ENCODE assay signal across 16 cellular contexts in genomic region chr15:23569513-23569912, GRCh38. TPM values are rescaled to one million over a fixed set of nuclear protein-coding genes. Genes with fewer than 3 reads are reported as not detected.
A peak's percentile ranks its signal among the peaks of the same experiment; 100 is the strongest.
DNase-seq lines count a peak whose midpoint lies in the region; ATAC-seq and TF ChIP-seq lines count a peak whose summit lies in the region.
"Had no signal": no experiment of that assay in that cellular context is flagged by ENCODE, and none has a peak within 500 bp of the region (broad histone marks: within the 10 kb centered on the region; RNA-seq: fewer than 3 reads in every experiment).

No MANE protein-coding gene starts in this region.

- CTCF ChIA-PET in HCT116 (lab: Charles Lee), result no interaction called here
- CTCF ChIA-PET in PC-9 (lab: Charles Lee), result no interaction called here

- BruUV-seq in HCT116 (replicated peaks; lab: Mats Ljungman, UMichigan), result no TSS peak
- BruUV-seq in PC-9 (replicated peaks; lab: Mats Ljungman, UMichigan), result no TSS peak

- H3K36me3 ChIP-seq in HCT116 (ENCODE audit: control insufficient read depth in 1 of 2, insufficient read depth in 2 of 2, low read length in 2 of 2) (peaks cover 4 to 12% of the 10 kb centered on the region in 2 experiments; a peak in 3 of 4 replicates), PC-9 (ENCODE audit: low read depth) (0 out of 2 replicates have a peak, but pooled peaks cover 6% of the 10 kb centered on the region), iPS-20b (ENCODE audit: insufficient read depth, low read depth, low read length) (no peaks in the 10 kb centered on the region), GM23338 (ENCODE audit: insufficient read depth) (no peaks in the 10 kb centered on the region)
- H3K36me3 ChIP-seq: BLaER1 had no signal

- H3K4me2 ChIP-seq in HCT116 (ENCODE audit: low read length) (peak overlapping the region; percentile 2; the same call in 1 of the 2 replicates), PC-9 (peak overlapping the region; percentile 46), GM23338 (no peak overlapping the region)
- H3K4me2 ChIP-seq: BLaER1, KMS-11, SK-N-SH had no signal

- H3K27ac Mint-ChIP-seq in progenitor cell of endocrine pancreas (peak overlapping the region; percentile 91), GM23338 (no peak overlapping the region; the same call in 1 of the 2 replicates)
- H3K27ac Mint-ChIP-seq: CD8-positive, alpha-beta memory T cell had no signal

- no peaks in the 10 kb centered on the region for H3K9me3 ChIP-seq in HCT116 (ENCODE audit: control insufficient read depth in 1 of 2, insufficient read depth in 1 of 2, low read depth in 1 of 2, low read length in 2 of 2)
- H3K9me3 ChIP-seq in PC-9 (ENCODE audit: insufficient read depth, low read depth), result no peaks in the 10 kb centered on the region
- peaks cover 60% of the 10 kb centered on the region for H3K9me3 ChIP-seq in iPS-20b (ENCODE audit: insufficient read depth, low read depth, low read length)
- H3K9me3 ChIP-seq: BLaER1, SK-N-SH had no signal

- H3K9ac ChIP-seq in HCT116 (ENCODE audit: low read length) (no peak overlapping the region), iPS-20b (ENCODE audit: low read depth, low read length) (no peak overlapping the region)
- H3K9ac ChIP-seq: BLaER1, KMS-11, SK-N-SH had no signal

- ATAC-seq in HCT116 (no peak), GM18909 (IDR thresholded peaks at IDR 0.05; ENCODE audit: poor library complexity, unreplicated experiment) (no peak), HG02763 (IDR thresholded peaks at IDR 0.05; ENCODE audit: unreplicated experiment) (no peak), GM23338 (no peak), HG03521 (IDR thresholded peaks at IDR 0.05; ENCODE audit: unreplicated experiment) (no peak)
- ATAC-seq: Panc1, Right ventricle myocardium inferior had no signal

- no peak overlapping the region for H3K4me3 ChIP-seq in HCT116 (replicated peaks in 1 of 2; ENCODE audit: low read depth in 1 of 2, low read length in 2 of 2)
- no peak overlapping the region for H3K4me3 ChIP-seq in PC-9
- H3K4me3 ChIP-seq in iPS-20b (ENCODE audit: low read length), result 0 out of 2 replicates have a peak overlapping the region, but pooled peaks have one; percentile 0
- no peak overlapping the region for H3K4me3 ChIP-seq in GM23338
- H3K4me3 ChIP-seq: BLaER1 had no signal

- H3K27me3 Mint-ChIP-seq in progenitor cell of endocrine pancreas, result no peaks in the 10 kb centered on the region
- H3K27me3 Mint-ChIP-seq in GM23338 (ENCODE audit: insufficient read depth, low read depth, poor library complexity), result peaks cover 1% of the 10 kb centered on the region
- H3K27me3 Mint-ChIP-seq: CD8-positive, alpha-beta memory T cell had no signal

- no peak overlapping the region for H3K27ac ChIP-seq in HCT116 (ENCODE audit: low read depth, low read length)
- H3K27ac ChIP-seq in PC-9, result peak overlapping the region; percentile 65; the same call in 1 of the 2 replicates
- H3K27ac ChIP-seq in iPS-20b (ENCODE audit: low read length), result no peak overlapping the region
- H3K27ac ChIP-seq in GM23338 (ENCODE audit: low read depth), result no peak overlapping the region
- H3K27ac ChIP-seq: BLaER1, KMS-11 had no signal

- no peak for TF ChIP-seq CTCF in HCT116 (IDR thresholded peaks at IDR 0.05 in 2 of 3, conservative IDR thresholded peaks at IDR 0.05 in 1 of 3; ENCODE audit: borderline replicate concordance in 1 of 3, insufficient read depth in 1 of 3, low read depth in 2 of 3, low read length in 2 of 3)
- TF ChIP-seq CTCF in PC-9 (conservative IDR thresholded peaks at IDR 0.05), result no peak
- TF ChIP-seq CTCF in progenitor cell of endocrine pancreas (IDR thresholded peaks at IDR 0.05; ENCODE audit: unreplicated experiment), result no peak
- TF ChIP-seq CTCF in GM23338 (conservative IDR thresholded peaks at IDR 0.05; ENCODE audit: low read depth in 2 of 2), result no peak

- H4K20me1 ChIP-seq in HCT116 (ENCODE audit: insufficient read depth) (no peaks in the 10 kb centered on the region), PC-9 (ENCODE audit: insufficient read depth) (peaks cover 29% of the 10 kb centered on the region), GM23338 (replicated peaks; ENCODE audit: insufficient read depth) (no peaks in the 10 kb centered on the region)
- H4K20me1 ChIP-seq: BLaER1 had no signal

- H3K27me3 ChIP-seq in HCT116 (ENCODE audit: insufficient read depth, low read length), result no peaks in the 10 kb centered on the region
- no peaks in the 10 kb centered on the region for H3K27me3 ChIP-seq in PC-9 (ENCODE audit: insufficient read depth, low read depth)
- no peaks in the 10 kb centered on the region for H3K27me3 ChIP-seq in iPS-20b (ENCODE audit: insufficient read depth, low read length)
- H3K27me3 ChIP-seq in GM23338 (ENCODE audit: insufficient read depth), result no peaks in the 10 kb centered on the region
- H3K27me3 ChIP-seq: BLaER1 had no signal

- TF ChIP-seq POLR2A in HCT116 (IDR thresholded peaks at IDR 0.05; ENCODE audit: borderline replicate concordance, extremely low read depth, insufficient read depth, insufficient read length), result no peak

- intact Hi-C loops in HCT116 (cut with micrococcal nuclease), result no loop called here
- intact Hi-C loops in PC-9 (cut with micrococcal nuclease; ENCODE audit: unreplicated experiment), result no loop called here

- H3K4me1 Mint-ChIP-seq in progenitor cell of endocrine pancreas (ENCODE audit: low read depth) (peaks cover 22% of the 10 kb centered on the region), GM23338 (peaks cover 4% of the 10 kb centered on the region; the same call in 1 of the 3 replicates)
- H3K4me1 Mint-ChIP-seq: CD8-positive, alpha-beta memory T cell had no signal

- RAD21 ChIA-PET in HCT116 (lab: Charles Lee; ENCODE audit: low non-redundant PET in 1 of 2, low total read pairs in 2 of 2, uncharacterized antibody in 2 of 2, unreplicated experiment in 2 of 2), result no interaction called here

- H3F3A ChIP-seq in PC-9 (ENCODE audit: insufficient read depth, low read depth), result peaks cover 20% of the 10 kb centered on the region; the same call in 1 of the 2 replicates
- H3F3A ChIP-seq in GM23338 (replicated peaks; ENCODE audit: low read depth), result no peaks in the 10 kb centered on the region

- TF ChIP-seq RAD21 in HCT116 (IDR thresholded peaks at IDR 0.05; ENCODE audit: low read depth), result no peak

- H3K36me3 Mint-ChIP-seq in progenitor cell of endocrine pancreas (ENCODE audit: insufficient read depth) (peaks cover 10% of the 10 kb centered on the region), GM23338 (ENCODE audit: low read depth) (peaks cover 24% of the 10 kb centered on the region)
- H3K36me3 Mint-ChIP-seq: CD8-positive, alpha-beta memory T cell had no signal

- H3K9me2 ChIP-seq in HCT116 (ENCODE audit: insufficient read depth) (no peaks in the 10 kb centered on the region), PC-9 (ENCODE audit: insufficient read depth) (no peaks in the 10 kb centered on the region), GM23338 (ENCODE audit: insufficient read depth) (no peaks in the 10 kb centered on the region)
- H3K9me2 ChIP-seq: SK-N-SH had no signal

- H2AFZ ChIP-seq in HCT116 (ENCODE audit: low read depth, low read length, poor library complexity, severe bottlenecking), result no peak overlapping the region
- H2AFZ ChIP-seq in PC-9, result no peak overlapping the region
- H2AFZ ChIP-seq in GM23338, result no peak overlapping the region

- H3K4me3 Mint-ChIP-seq in progenitor cell of endocrine pancreas (ENCODE audit: low read depth) (peak overlapping the region; percentile 53), GM23338 (no peak overlapping the region)
- H3K4me3 Mint-ChIP-seq: CD8-positive, alpha-beta memory T cell had no signal

- H3K4me1 ChIP-seq in HCT116 (ENCODE audit: control insufficient read depth in 1 of 2, insufficient read depth in 2 of 2, low read length in 2 of 2) (peaks cover 9 to 27% of the 10 kb centered on the region in 2 experiments), PC-9 (replicated peaks; ENCODE audit: insufficient read depth) (peaks cover 39% of the 10 kb centered on the region), iPS-20b (ENCODE audit: insufficient read depth, low read length) (no peaks in the 10 kb centered on the region), GM23338 (ENCODE audit: insufficient read depth) (no peaks in the 10 kb centered on the region)

- POLR2A ChIA-PET in HCT116 (lab: Charles Lee), result no interaction called here
- POLR2A ChIA-PET in PC-9 (lab: Charles Lee; ENCODE audit: unreplicated experiment), result interaction anchor here (0.6 to 0.7 kb wide), 2 partner anchors 25 to 589 kb away, joined by 5 to 8 read pairs; no protein-coding TSS in a partner anchor

- DNase-seq in HCT116 (ENCODE audit: low read depth, low spot score) (no peak), PC-9 (peak in 1 of 2 experiments; percentile 67), progenitor cell of endocrine pancreas (ENCODE audit: low spot score, unreplicated experiment) (no peak), GM23338 (ENCODE audit: low spot score) (no peak)
- DNase-seq: CD8-positive, alpha-beta memory T cell; NCI-H1930; NCI-H526 treated with DMSO at 0.1 percent for 48 hours; SK-N-SH had no signal

- H3K9me3 Mint-ChIP-seq in progenitor cell of endocrine pancreas (ENCODE audit: low read depth), result peaks cover 27% of the 10 kb centered on the region
- peaks cover 86% of the 10 kb centered on the region for H3K9me3 Mint-ChIP-seq in GM23338

- H3K79me2 ChIP-seq in HCT116 (ENCODE audit: insufficient read depth, low read length) (peaks cover 88% of the 10 kb centered on the region), PC-9 (ENCODE audit: low read depth) (peaks cover 82% of the 10 kb centered on the region), GM23338 (replicated peaks; ENCODE audit: insufficient read depth) (no peaks in the 10 kb centered on the region)

TF ChIP-seq in HCT116, 20 proteins besides CTCF, POLR2A, EP300 and RAD21 (continues in another document):
- no peak for TF ChIP-seq YY1 (IDR thresholded peaks at IDR 0.05; ENCODE audit: extremely low read depth, insufficient replicate concordance, low read depth, low read length)
- no peak for TF ChIP-seq CEBPB (IDR thresholded peaks at IDR 0.05; ENCODE audit: low read depth)
- TF ChIP-seq MAX (IDR thresholded peaks at IDR 0.05), result no peak
- TF ChIP-seq ELF1 (IDR thresholded peaks at IDR 0.05; ENCODE audit: borderline replicate concordance, low read depth), result no peak

TF ChIP-seq in GM23338, 12 proteins besides CTCF, POLR2A, EP300 and RAD21 (continues in another document):
- TF ChIP-seq EZH2 (IDR thresholded peaks at IDR 0.05; ENCODE audit: low read depth, unreplicated experiment), result no peak
- no peak for TF ChIP-seq ZNF114 (CRISPR knock-in tag; IDR thresholded peaks at IDR 0.05)
- TF ChIP-seq NANOG (IDR thresholded peaks at IDR 0.05; ENCODE audit: borderline replicate concordance), result no peak
- no peak for TF ChIP-seq POLR2AphosphoS5 (IDR thresholded peaks at IDR 0.05; ENCODE audit: low read depth)
- no peak for TF ChIP-seq ZNF331 (CRISPR knock-in tag; IDR thresholded peaks at IDR 0.05; ENCODE audit: low read depth)
- no peak for TF ChIP-seq STAT1 (IDR thresholded peaks at IDR 0.05; ENCODE audit: unreplicated experiment)
- no peak for TF ChIP-seq JUNB (IDR thresholded peaks at IDR 0.05; ENCODE audit: unreplicated experiment)

RNA-seq across cellular contexts. Expression of gene MKRN3, which starts 4.0 kb away (rescaled TPM):
- total RNA-seq in HCT116 (2021; ENCODE audit: unreplicated experiment), result 10.1 TPM
- polyA plus RNA-seq in HCT116 (2012), result 4.9 and 5.7 TPM in 2 replicates
- total RNA-seq in PC-9 (2021), result 26.1 and 28.0 TPM in 2 replicates
- total RNA-seq in progenitor cell of endocrine pancreas, result 0.24 and 0.46 TPM in 2 replicates
- total RNA-seq in GM23338 (2014; rRNA removed; shearing (Covaris generic)), result not detected in 2 replicates
- not detected in 2 replicates for polyA plus RNA-seq in GM23338 (2016; fragmentation: Nextera tagmentation; extraction: Ambion mirVana)
